ENCODE assay signal across 13 cellular contexts in the genomic region with DNA sequence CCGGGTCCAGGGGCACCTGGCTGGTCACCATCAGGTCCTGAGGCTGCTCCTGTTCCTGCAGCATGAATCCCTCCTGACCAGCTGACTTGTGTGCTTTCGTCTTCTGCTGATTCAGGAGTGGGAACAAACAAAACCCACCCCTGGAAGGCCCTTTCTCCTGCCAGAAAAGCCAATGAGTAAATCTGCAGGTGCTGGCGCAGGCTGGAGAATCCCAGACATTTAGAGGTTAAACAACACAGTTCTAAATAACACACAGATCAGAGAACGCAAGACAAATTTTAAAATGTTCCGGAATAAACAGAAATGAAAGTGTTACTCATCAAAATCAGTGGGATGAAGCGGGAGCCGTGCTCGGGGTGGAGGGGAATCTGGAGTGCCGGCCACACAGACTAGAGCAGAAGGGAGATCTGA.
A peak's percentile ranks its signal among the peaks of the same experiment; 100 is the strongest.
DNase-seq lines count a peak whose midpoint lies in the region; ATAC-seq and TF ChIP-seq lines count a peak whose summit lies in the region.
"Had no signal": no experiment of that assay in that cellular context is flagged by ENCODE, and none has a peak within 500 bp of the region (broad histone marks: within the 10 kb centered on the region; RNA-seq: fewer than 3 reads in every experiment).

No MANE protein-coding gene starts in this region.

- ATAC-seq in T-helper 17 cell (no peak), GM21447 (IDR thresholded peaks at IDR 0.05; ENCODE audit: unreplicated experiment) (no peak)
- ATAC-seq: gastrocnemius medialis, right cardiac atrium had no signal

- intact Hi-C loops in prostate gland (cut with DNase I): no loop called here

- no peak for TF ChIP-seq CTCF in prostate gland (IDR thresholded peaks at IDR 0.05)

- H3K4me3 Mint-ChIP-seq in T-helper 17 cell: peak overlapping the region; percentile 39
- H3K4me3 Mint-ChIP-seq: CD14-positive monocyte; T-helper 2 cell treated with Interferon-gamma antibody and Interleukin-4, amounts not matched to agents 5 μg/mL and 100 μg/mL, for 36 hours had no signal

- no peaks in the 10 kb centered on the region for H3K27me3 ChIP-seq in prostate gland (replicated peaks; ENCODE audit: insufficient read depth)
- H3K27me3 ChIP-seq: gastrocnemius medialis had no signal

- no peaks in the 10 kb centered on the region for H3K27me3 Mint-ChIP-seq in T-helper 17 cell

- H3K9me3 ChIP-seq in T-helper 17 cell (ENCODE audit: control insufficient read depth, low read length, poor library complexity, severe bottlenecking) (no peaks in the 10 kb centered on the region), prostate gland (no peaks in the 10 kb centered on the region)
- H3K9me3 ChIP-seq: gastrocnemius medialis had no signal

- H3K36me3 ChIP-seq in prostate gland: no peaks in the 10 kb centered on the region
- H3K36me3 ChIP-seq: gastrocnemius medialis had no signal

- H3K27ac ChIP-seq in prostate gland: peak overlapping the region; percentile 33 to 51

- peak overlapping the region; percentile 59 for H3K27ac Mint-ChIP-seq in T-helper 17 cell
- H3K27ac Mint-ChIP-seq: T-helper 2 cell treated with Interferon-gamma antibody and Interleukin-4, amounts not matched to agents 5 μg/mL and 100 μg/mL, for 36 hours had no signal

- peaks cover 4% of the 10 kb centered on the region for H3K4me1 ChIP-seq in prostate gland (replicated peaks)

- peak; percentile 31 for DNase-seq in AG08395 (ENCODE audit: low spot score)
- no peak for DNase-seq in T-helper 17 cell
- DNase-seq in fibroblast of peridontal ligament (ENCODE audit: extremely low read depth): peak; percentile 50
- DNase-seq in prostate gland (ENCODE audit: low spot score): no peak
- DNase-seq in occipital lobe (lab: John Stamatoyannopoulos, UW): no peak
- no peak for DNase-seq in NCI-H526 treated with DMSO at 0.1 percent for 48 hours (lab: John Stamatoyannopoulos, UW)
- no peak for DNase-seq in mesenteric fat pad (ENCODE audit: low spot score)
- DNase-seq: gastrocnemius medialis, NCI-H2081, right cardiac atrium had no signal

- no peak overlapping the region for H3K4me3 ChIP-seq in prostate gland
- H3K4me3 ChIP-seq: gastrocnemius medialis had no signal

- no peak for TF ChIP-seq POLR2A in prostate gland (IDR thresholded peaks at IDR 0.05)

- H3K36me3 Mint-ChIP-seq in T-helper 17 cell (ENCODE audit: low read depth): peaks cover 4% of the 10 kb centered on the region

- 64% methylated on average over 9 of the region's 9 CpGs for WGBS in prostate gland

- H3K4me1 Mint-ChIP-seq in T-helper 17 cell: peaks cover 27% of the 10 kb centered on the region

Comparison
In these comparisons a context has a peak if more than half of its experiments do, and no peak if none do; other contexts are left out.
1. DNase-seq: peak in AG08395 (single experiment) and fibroblast of peridontal ligament (single experiment); none in T-helper 17 cell (0 of 3), prostate gland (single experiment), occipital lobe (single experiment), NCI-H526 treated with DMSO at 0.1 percent for 48 hours (single experiment) and mesenteric fat pad (single experiment).